28 cellular contexts compared by ENCODE assay signal in genomic region chr13:92622905-92623304, GRCh38.
A peak's percentile ranks its signal among the peaks of the same experiment; 100 is the strongest.
DNase-seq lines count a peak whose midpoint lies in the region; FAIRE-seq and TF ChIP-seq lines count a peak whose summit lies in the region.
"Had no signal": no experiment of that assay in that cellular context is flagged by ENCODE, and none has a peak within 500 bp of the region (broad histone marks: within the 10 kb centered on the region; RNA-seq: fewer than 3 reads in every experiment).

No MANE protein-coding gene starts in this region.

- no peaks in the 10 kb centered on the region for H3K4me1 ChIP-seq in testis
- H3K4me1 ChIP-seq: A549; BE2C; BLaER1; BLaER1 treated with 17β-estradiol and CSF1 and Interleukin-3, amounts not matched to agents 10 nM and 100 nM; Caco-2 had no signal

- no peaks in the 10 kb centered on the region for H3K9me3 ChIP-seq in testis
- H3K9me3 ChIP-seq: A549; BE2C; BLaER1; BLaER1 treated with 17β-estradiol and CSF1 and Interleukin-3, amounts not matched to agents 10 nM and 100 nM; Caco-2 had no signal

- no peaks in the 10 kb centered on the region for H3K27me3 ChIP-seq in testis
- H3K27me3 ChIP-seq: BE2C; BLaER1; BLaER1 treated with 17β-estradiol and CSF1 and Interleukin-3, amounts not matched to agents 10 nM and 100 nM had no signal

- intact Hi-C loops in testis (cut with DNase I; ENCODE audit: low total_unique reads): no loop called here

- H3K4me3 ChIP-seq in testis: no peak overlapping the region
- H3K4me3 ChIP-seq: A549; BLaER1; BLaER1 treated with 17β-estradiol and CSF1 and Interleukin-3, amounts not matched to agents 10 nM and 100 nM had no signal

- no peak for FAIRE-seq in D721Med (lab: Jason Lieb, UNC)
- FAIRE-seq: A204.1, A549 had no signal

- no peak for TF ChIP-seq POLR2A in testis (IDR thresholded peaks at IDR 0.05)

- H3K36me3 ChIP-seq in testis (ENCODE audit: low read depth, missing control alignments): no peaks in the 10 kb centered on the region
- H3K36me3 ChIP-seq: BE2C; BLaER1; BLaER1 treated with 17β-estradiol and CSF1 and Interleukin-3, amounts not matched to agents 10 nM and 100 nM had no signal

- no peak for TF ChIP-seq CTCF in testis (IDR thresholded peaks at IDR 0.05)
- TF ChIP-seq CTCF in D721Med (IDR thresholded peaks at IDR 0.05; ENCODE audit: insufficient read depth, missing control alignments): no peak

- peak; percentile 19 for DNase-seq in testis
- DNase-seq in D721Med (ENCODE audit: insufficient read length, low spot score): no peak
- DNase-seq: 8988T; ACHN; AML-193; BE2C; C1 segment of cervical spinal cord; Caco-2; Calu3; CD4-positive, alpha-beta memory T cell; CD4-positive, alpha-beta T cell; CD4-positive, CD25-positive, alpha-beta regulatory T cell; CD8-positive, alpha-beta memory T cell; CD8-positive, alpha-beta T cell; COR-L47; DMS 273 treated with DMSO at 0.1 percent for 48 hours; DMS153; DMS53; DMS79; DMS79 treated with DMSO at 0.1 percent for 48 hours; DND-41; EL had no signal

- no peak overlapping the region for H3K27ac ChIP-seq in testis
- H3K27ac ChIP-seq: 22Rv1; A549; BLaER1; BLaER1 treated with 17β-estradiol and CSF1 and Interleukin-3, amounts not matched to agents 10 nM and 100 nM; C4-2B had no signal

- WGBS in testis, 2 donors: 45 to 50% methylated on average over 3 of the region's 3 CpGs
